Comparison of ENCODE assay signal across 1 cellular context in the genomic region with DNA sequence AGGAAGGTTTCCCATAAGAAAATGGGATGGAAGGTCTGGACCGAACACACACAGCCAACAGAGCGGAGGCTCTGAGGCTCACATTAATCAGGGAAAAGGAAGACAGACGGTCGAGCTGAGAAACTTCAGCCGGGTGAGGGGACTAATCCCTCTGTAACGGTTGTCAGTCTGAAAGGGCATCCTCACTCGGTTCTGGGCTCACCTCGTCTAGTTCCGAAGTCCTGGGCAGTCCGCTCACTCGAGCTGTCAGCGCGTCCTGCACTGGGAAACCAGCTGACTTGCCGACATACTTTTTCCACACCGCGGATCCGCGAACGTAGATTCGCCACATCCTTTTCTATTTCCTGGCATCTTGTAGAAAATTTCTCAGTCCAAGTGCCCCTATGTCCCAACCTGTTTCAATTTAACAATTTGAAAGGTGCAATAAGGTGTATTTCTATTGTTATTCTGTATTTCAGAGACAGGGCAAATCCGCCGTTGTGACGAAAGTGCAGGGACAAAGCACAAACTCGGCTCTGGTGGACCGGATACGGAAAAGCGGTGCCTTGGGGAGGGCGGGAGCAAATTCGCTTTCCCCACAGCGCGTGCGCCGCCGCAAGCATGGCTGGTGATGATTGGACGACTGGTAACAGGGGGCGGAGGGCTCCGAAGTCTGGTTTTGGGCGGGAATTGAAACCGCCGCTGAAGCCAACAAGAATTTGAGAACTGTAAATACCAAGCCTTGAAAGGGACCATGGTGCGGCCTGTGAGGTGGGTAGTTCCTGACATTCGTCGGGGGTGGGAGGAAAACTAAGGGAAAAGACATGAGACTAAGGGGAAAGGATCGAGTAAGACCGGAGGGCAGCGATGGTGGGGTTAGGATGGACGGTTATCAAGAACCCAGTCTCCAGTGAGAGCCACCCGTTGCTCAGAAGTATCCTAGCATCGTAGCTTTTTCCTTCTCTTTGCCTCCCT.
TF ChIP-seq lines count a peak whose summit lies in the region.

Gene RAD51AP1 (plus strand): TSS at position 684 of the 954 bp plus-strand sequence. CDS start 50 bp downstream, at position 734.

TF ChIP-seq in K562, 482 proteins besides CTCF, POLR2A, EP300 and RAD21 (continued from another document and continues in another):
- TF ChIP-seq MCM3 (IDR thresholded peaks at IDR 0.05) (no peak), XRCC3 (IDR thresholded peaks at IDR 0.05) (no peak), BDP1 (IDR thresholded peaks at IDR 0.05; ENCODE audit: insufficient read depth, insufficient read length) (no peak), MCM7 (IDR thresholded peaks at IDR 0.05) (no peak), RB1 (IDR thresholded peaks at IDR 0.05; ENCODE audit: low read depth) (peak; percentile 45; the same call in 1 of the 2 replicates), CBX2 (IDR thresholded peaks at IDR 0.05; ENCODE audit: insufficient read depth, low read length, poor library complexity, severe bottlenecking) (no peak), ZNF347 (CRISPR knock-in tag; IDR thresholded peaks at IDR 0.05; ENCODE audit: low read depth) (no peak), CTCFL (IDR thresholded peaks at IDR 0.05; ENCODE audit: borderline replicate concordance, insufficient read depth, low read depth, low read length, poor library complexity, severe bottlenecking) (no peak), E2F8 (IDR thresholded peaks at IDR 0.05; ENCODE audit: low read depth, partially characterized antibody) (peak; percentile 86), SUPT5H (IDR thresholded peaks at IDR 0.05) (peak; percentile 74), ZNF699 (CRISPR knock-in tag; IDR thresholded peaks at IDR 0.05; ENCODE audit: insufficient replicate concordance) (no peak), SOX6 (IDR thresholded peaks at IDR 0.05) (peak; percentile 86), HNRNPK (IDR thresholded peaks at IDR 0.05; ENCODE audit: low read depth, low read length, poor library complexity, severe bottlenecking) (no peak), MTA2 (IDR thresholded peaks at IDR 0.05; ENCODE audit: low read depth) (no peak), MTF1 (CRISPR knock-in tag; IDR thresholded peaks at IDR 0.05; ENCODE audit: borderline replicate concordance) (no peak), NFRKB (IDR thresholded peaks at IDR 0.05; ENCODE audit: low read depth) (peak; percentile 70; the same call in 1 of the 2 replicates), POLR3G (IDR thresholded peaks at IDR 0.05; ENCODE audit: extremely low read depth, insufficient read length, insufficient replicate concordance) (no peak), SMAD4 (CRISPR knock-in tag; conservative IDR thresholded peaks at IDR 0.05) (0 out of 2 replicates have a peak, but pooled peaks have one; percentile 17), MGA (IDR thresholded peaks at IDR 0.05) (peak; percentile 73), DIDO1 (tag; IDR thresholded peaks at IDR 0.05; ENCODE audit: low read depth) (peak; percentile 98), ZEB2 (IDR thresholded peaks at IDR 0.05) (peak; percentile 100), E2F6 (IDR thresholded peaks at IDR 0.05; ENCODE audit: borderline replicate concordance in 1 of 2, extremely low read depth in 1 of 2, insufficient read depth in 1 of 2, insufficient read length in 1 of 2, low read depth in 1 of 2, low read length in 1 of 2, poor library complexity in 1 of 2, severe bottlenecking in 1 of 2) (peak; percentile 80 to 90), PURB (CRISPR knock-in tag; IDR thresholded peaks at IDR 0.05; ENCODE audit: low read depth) (no peak), ZNF444 (CRISPR knock-in tag; IDR thresholded peaks at IDR 0.05) (no peak), ZBED1 (IDR thresholded peaks at IDR 0.05) (0 out of 2 replicates have a peak, but pooled peaks have one; percentile 35), ETV1 (tag; conservative IDR thresholded peaks at IDR 0.05; ENCODE audit: low read depth) (peak; percentile 87), NR2C1 (IDR thresholded peaks at IDR 0.05) (peak; percentile 67), NR2C1 (tag; IDR thresholded peaks at IDR 0.05) (peak; percentile 58; the same call in 1 of the 2 replicates), TFAP4 (CRISPR knock-in tag; IDR thresholded peaks at IDR 0.05; ENCODE audit: borderline replicate concordance) (peak; percentile 99), NFE2L1 (tag; IDR thresholded peaks at IDR 0.05; ENCODE audit: borderline replicate concordance, low read depth) (no peak), KAT7 (CRISPR knock-in tag; IDR thresholded peaks at IDR 0.05; ENCODE audit: borderline replicate concordance) (no peak), DPF2 (IDR thresholded peaks at IDR 0.05) (no peak), SMAD3 (CRISPR knock-in tag; conservative IDR thresholded peaks at IDR 0.05) (peak; percentile 48; the same call in 1 of the 2 replicates)
- TF ChIP-seq, protein P1, sequence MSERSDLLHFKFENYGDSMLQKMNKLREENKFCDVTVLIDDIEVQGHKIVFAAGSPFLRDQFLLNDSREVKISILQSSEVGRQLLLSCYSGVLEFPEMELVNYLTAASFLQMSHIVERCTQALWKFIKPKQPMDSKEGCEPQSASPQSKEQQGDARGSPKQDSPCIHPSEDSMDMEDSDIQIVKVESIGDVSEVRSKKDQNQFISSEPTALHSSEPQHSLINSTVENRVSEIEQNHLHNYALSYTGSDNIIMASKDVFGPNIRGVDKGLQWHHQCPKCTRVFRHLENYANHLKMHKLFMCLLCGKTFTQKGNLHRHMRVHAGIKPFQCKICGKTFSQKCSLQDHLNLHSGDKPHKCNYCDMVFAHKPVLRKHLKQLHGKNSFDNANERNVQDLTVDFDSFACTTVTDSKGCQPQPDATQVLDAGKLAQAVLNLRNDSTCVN (CRISPR knock-in tag; IDR thresholded peaks at IDR 0.05), result no peak
